In the genomic region with DNA sequence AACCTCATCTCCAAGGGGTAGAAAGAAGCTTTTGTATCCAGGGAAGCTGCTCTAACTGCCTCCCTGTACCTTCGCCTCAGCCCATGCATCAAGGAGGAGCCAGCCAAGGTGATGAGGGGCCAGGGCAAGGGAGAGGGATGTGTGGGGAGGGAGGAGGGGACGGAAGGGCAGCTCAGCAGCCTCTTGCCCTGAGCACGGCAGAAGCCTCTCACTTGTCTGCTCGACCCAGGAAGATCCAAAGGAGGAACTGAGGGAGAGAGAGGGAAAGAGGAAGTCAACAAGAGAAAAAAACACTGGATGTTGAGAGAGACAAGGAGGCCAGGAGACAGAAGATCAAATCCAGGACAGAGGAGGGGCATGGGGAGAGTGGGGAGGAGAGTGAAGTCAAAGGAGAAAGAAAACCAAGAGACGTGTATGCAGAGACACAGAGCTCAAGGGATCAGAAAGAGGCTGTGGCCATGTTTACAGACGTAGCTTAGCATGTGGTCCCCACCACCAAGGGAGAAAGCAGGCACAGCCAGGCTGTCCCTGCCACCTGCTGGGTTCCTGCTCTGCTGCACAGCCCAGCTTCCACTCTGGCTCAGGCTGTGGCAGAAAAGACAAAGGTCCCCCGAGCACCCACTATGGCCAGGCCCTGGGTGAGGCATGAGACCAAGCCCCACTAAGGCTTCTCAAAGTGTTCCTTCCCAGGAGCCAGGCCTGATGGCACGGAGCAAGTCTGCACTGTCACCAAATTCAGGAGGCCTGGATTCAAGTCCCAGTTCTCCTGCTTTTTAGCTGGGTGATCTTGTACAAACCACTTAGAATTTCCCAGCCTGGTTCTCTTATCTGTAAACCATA, we compare ENCODE assay signal across 1 cellular context.
TF ChIP-seq lines count a peak whose summit lies in the region.

No MANE protein-coding gene starts in this region.

TF ChIP-seq in Ishikawa, 13 proteins besides CTCF, POLR2A, EP300 and RAD21 (continued from another document):
- no peak for TF ChIP-seq ZBTB7A (IDR thresholded peaks at IDR 0.05; ENCODE audit: low read depth)
